ENCODE assay signal across 11 cellular contexts in genomic region chr7:127619681-127620405, GRCh38. TPM values are rescaled to one million over a fixed set of nuclear protein-coding genes. Genes with fewer than 3 reads are reported as not detected.
DNase-seq lines count a peak whose midpoint lies in the region; ATAC-seq and TF ChIP-seq lines count a peak whose summit lies in the region.
"Had no signal": no experiment of that assay in that cellular context is flagged by ENCODE, and none has a peak within 500 bp of the region (broad histone marks: within the 10 kb centered on the region; RNA-seq: fewer than 3 reads in every experiment).

No MANE protein-coding gene starts in this region.

- peaks cover 96% of the 10 kb centered on the region for H3K27me3 ChIP-seq in PC-3 (ENCODE audit: low read length)
- H3K27me3 ChIP-seq: thyroid gland had no signal

- intact Hi-C loops in PC-3 (cut with micrococcal nuclease) (no loop called here), left colon (cut with DNase I, micrococcal nuclease) (no loop called here)
- intact Hi-C loops in activated naive CD4-positive, alpha-beta T cell treated with anti-CD3 and anti-CD28 coated beads for 36 hours (cut with micrococcal nuclease) = no loop called here

- H3K4me3 ChIP-seq in PC-3 (ENCODE audit: low read length) = no peak overlapping the region
- H3K4me3 ChIP-seq: thyroid gland had no signal

- no peaks in the 10 kb centered on the region for H3K36me3 ChIP-seq in PC-3 (ENCODE audit: low read depth, low read length)
- H3K36me3 ChIP-seq: thyroid gland had no signal

- no peak overlapping the region for H3K4me3 Mint-ChIP-seq in activated naive CD4-positive, alpha-beta T cell treated with anti-CD3 and anti-CD28 coated beads for 36 hours
- H3K4me3 Mint-ChIP-seq: mesothelial cell of epicardium had no signal

- H3K9me3 ChIP-seq in PC-3 (ENCODE audit: low read length) = no peaks in the 10 kb centered on the region
- H3K9me3 ChIP-seq: thyroid gland had no signal

- no peaks in the 10 kb centered on the region for H3F3A ChIP-seq in PC-3 (ENCODE audit: low read length, unreplicated experiment)

- no peak overlapping the region for H3K4me2 ChIP-seq in PC-3 (ENCODE audit: low read length)

- H3K9ac ChIP-seq in PC-3 (ENCODE audit: low read length) = no peak overlapping the region

- no peaks in the 10 kb centered on the region for H3K9me3 Mint-ChIP-seq in activated naive CD4-positive, alpha-beta T cell treated with anti-CD3 and anti-CD28 coated beads for 36 hours
- H3K9me3 Mint-ChIP-seq: activated naive CD8-positive, alpha-beta T cell treated with anti-CD3 and anti-CD28 coated beads, Interleukin-2, amount 10 ng/mL, durations not matched to agents 7 days and 5 days had no signal

- POLR2A ChIA-PET in PC-3 (lab: Charles Lee; ENCODE audit: unreplicated experiment) = no interaction called here

- H2AFZ ChIP-seq in PC-3 (ENCODE audit: low read length) = no peak overlapping the region

- no peaks in the 10 kb centered on the region for H4K20me1 ChIP-seq in PC-3 (ENCODE audit: low read length)

- H3K9me2 ChIP-seq in PC-3 (replicated peaks; ENCODE audit: low read length) = no peaks in the 10 kb centered on the region

- H3K27ac Mint-ChIP-seq in activated naive CD4-positive, alpha-beta T cell treated with anti-CD3 and anti-CD28 coated beads for 36 hours = no peak overlapping the region
- H3K27ac Mint-ChIP-seq: activated naive CD8-positive, alpha-beta T cell treated with anti-CD3 and anti-CD28 coated beads, Interleukin-2, amount 10 ng/mL, durations not matched to agents 7 days and 5 days; mesothelial cell of epicardium had no signal

- H3K4me1 Mint-ChIP-seq in activated naive CD4-positive, alpha-beta T cell treated with anti-CD3 and anti-CD28 coated beads for 36 hours (ENCODE audit: low read depth) = peaks cover 5% of the 10 kb centered on the region

- H3K36me3 Mint-ChIP-seq in activated naive CD4-positive, alpha-beta T cell treated with anti-CD3 and anti-CD28 coated beads for 36 hours (ENCODE audit: low read depth) = no peaks in the 10 kb centered on the region
- H3K36me3 Mint-ChIP-seq: activated naive CD8-positive, alpha-beta T cell treated with anti-CD3 and anti-CD28 coated beads, Interleukin-2, amount 10 ng/mL, durations not matched to agents 7 days and 5 days; mesothelial cell of epicardium had no signal

- H3K27me3 Mint-ChIP-seq in activated naive CD4-positive, alpha-beta T cell treated with anti-CD3 and anti-CD28 coated beads for 36 hours (ENCODE audit: low read depth) = peaks cover 46% of the 10 kb centered on the region

- no TSS peak for BruUV-seq in PC-3 (replicated peaks; lab: Mats Ljungman, UMichigan)

- no peak for TF ChIP-seq CTCF in PC-3 (conservative IDR thresholded peaks at IDR 0.05; ENCODE audit: low read depth, low read length)

- no peak overlapping the region for H3K27ac ChIP-seq in PC-3 (ENCODE audit: low read length)
- H3K27ac ChIP-seq: C4-2B, thyroid gland had no signal

- H3K79me2 ChIP-seq in PC-3 (ENCODE audit: low read length) = no peaks in the 10 kb centered on the region

- DNase-seq in DMS 273 treated with DMSO at 0.1 percent for 48 hours (lab: John Stamatoyannopoulos, UW) (peak; percentile 78), PC-3 (no peak), left colon (no peak)
- DNase-seq in activated naive CD4-positive, alpha-beta T cell treated with anti-CD3 and anti-CD28 coated beads for 36 hours = no peak
- DNase-seq: activated naive CD8-positive, alpha-beta T cell treated with anti-CD3 and anti-CD28 coated beads, Interleukin-2, amount 10 ng/mL, durations not matched to agents 7 days and 5 days; thyroid gland had no signal

- ATAC-seq in PC-3 = peak; percentile 24
- ATAC-seq in left colon = peak; percentile 17
- no peak for ATAC-seq in HG02981 (IDR thresholded peaks at IDR 0.05; ENCODE audit: unreplicated experiment)
- no peak for ATAC-seq in GM18517 (IDR thresholded peaks at IDR 0.05; ENCODE audit: unreplicated experiment)

- CTCF ChIA-PET in PC-3 (lab: Charles Lee) = no interaction called here
- CTCF ChIA-PET in activated naive CD4-positive, alpha-beta T cell treated with anti-CD3 and anti-CD28 coated beads for 36 hours (lab: Charles Lee) = no interaction called here

- no peaks in the 10 kb centered on the region for H3K4me1 ChIP-seq in PC-3 (ENCODE audit: insufficient read depth, low read length)
- H3K4me1 ChIP-seq: thyroid gland had no signal

RNA-seq across cellular contexts. Expression of gene PAX4, which starts 1.9 kb away (rescaled TPM):
- not detected in 2 replicates for total RNA-seq in PC-3 (2014; rRNA removed)
- total RNA-seq in left colon = 1 to 10 TPM in 1 of 2 donors, under 1 TPM in 1; 0.98 to 1.6 TPM
- total RNA-seq in activated naive CD4-positive, alpha-beta T cell treated with anti-CD3 and anti-CD28 coated beads for 36 hours = not detected
- total RNA-seq: activated naive CD8-positive, alpha-beta T cell treated with anti-CD3 and anti-CD28 coated beads, Interleukin-2, amount 10 ng/mL, durations not matched to agents 7 days and 5 days; dermis microvascular lymphatic vessel endothelial cell; mesothelial cell of epicardium; thyroid gland had no signal

RNA-seq across cellular contexts. Expression of gene FSCN3, which starts 26.3 kb away (rescaled TPM):
- total RNA-seq in PC-3 (2014; rRNA removed) = 0.40 and 2.2 TPM in 2 replicates
- 1 to 10 TPM in 1 of 2 donors, under 1 TPM in 1; 0.64 to 1.3 TPM for total RNA-seq in left colon
- total RNA-seq in activated naive CD4-positive, alpha-beta T cell treated with anti-CD3 and anti-CD28 coated beads for 36 hours = 1 to 10 TPM in 1 of 2 experiments, under 1 TPM in 1; 0.26 to 1.0 TPM

RNA-seq across cellular contexts. Expression of gene ARF5, which starts 31.6 kb away (rescaled TPM):
- total RNA-seq in PC-3 (2014; rRNA removed) = 163 and 187 TPM in 2 replicates
- 100 to 1,000 TPM; 164 to 172 TPM for total RNA-seq in left colon
- 100 to 1,000 TPM; 109 to 115 TPM for total RNA-seq in activated naive CD4-positive, alpha-beta T cell treated with anti-CD3 and anti-CD28 coated beads for 36 hours

RNA-seq across cellular contexts. Expression of gene SND1, which starts 32.2 kb away (rescaled TPM):
- 139 and 158 TPM in 2 replicates for total RNA-seq in PC-3 (2014; rRNA removed)
- 100 to 1,000 TPM; 108 to 123 TPM for total RNA-seq in left colon
- total RNA-seq in activated naive CD4-positive, alpha-beta T cell treated with anti-CD3 and anti-CD28 coated beads for 36 hours = 100 to 1,000 TPM; 184 to 211 TPM

RNA-seq across cellular contexts. Expression of gene GCC1, which starts 34.4 kb away (rescaled TPM):
- 11.2 and 11.9 TPM in 2 replicates for total RNA-seq in PC-3 (2014; rRNA removed)
- total RNA-seq in left colon = 10 to 100 TPM; 16.4 to 19.0 TPM
- 10 to 100 TPM; 11.0 to 12.0 TPM for total RNA-seq in activated naive CD4-positive, alpha-beta T cell treated with anti-CD3 and anti-CD28 coated beads for 36 hours

Comparison
In these comparisons a context has a peak if more than half of its experiments do, and no peak if none do; other contexts are left out.
1. ATAC-seq: peak in PC-3 (single experiment) and left colon (single experiment); none in HG02981 (single experiment) and GM18517 (single experiment).